Comparison of ENCODE assay signal across 8 cellular contexts in the genomic region with DNA sequence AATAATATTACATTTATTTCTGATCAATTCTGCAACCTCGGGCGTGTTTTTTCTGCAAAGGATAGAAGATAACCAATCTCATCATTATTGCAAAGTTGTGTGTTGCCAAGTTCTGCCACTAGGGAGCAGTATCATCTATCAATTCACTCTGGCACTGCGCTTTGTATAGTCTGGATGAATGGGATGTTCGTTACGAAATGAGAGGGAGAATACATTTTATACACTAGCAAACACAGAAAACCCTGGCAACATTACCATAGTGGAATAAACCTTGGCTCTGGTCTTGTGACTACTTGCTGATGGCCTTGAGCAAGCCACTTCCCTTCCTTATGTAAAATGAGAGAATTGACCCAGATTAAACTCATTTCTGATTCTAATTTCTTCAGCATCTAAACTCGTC.
DNase-seq lines count a peak whose midpoint lies in the region; ATAC-seq, FAIRE-seq and TF ChIP-seq lines count a peak whose summit lies in the region.

No MANE protein-coding gene starts in this region.

- FAIRE-seq in H54 (lab: Jason Lieb, UNC) (no peak), small intestine (lab: Jason Lieb, UNC) (no peak)

- H3K27me3 ChIP-seq in GM06990 (replicated peaks; ENCODE audit: control insufficient read depth, insufficient read depth, low read length), result no peaks in the 10 kb centered on the region
- H3K27me3 ChIP-seq in small intestine (ENCODE audit: control insufficient read depth in 2 of 2, insufficient read depth in 2 of 2, low read length in 2 of 2), result no peaks in the 10 kb centered on the region

- ATAC-seq in GM19023 (IDR thresholded peaks at IDR 0.05; ENCODE audit: unreplicated experiment), result no peak

- H3K36me3 ChIP-seq in GM06990 (ENCODE audit: control insufficient read depth, insufficient read depth, low read length), result no peaks in the 10 kb centered on the region
- H3K36me3 ChIP-seq in small intestine (ENCODE audit: control insufficient read depth in 2 of 2, insufficient read depth in 2 of 2, low read length in 2 of 2), result no peaks in the 10 kb centered on the region

- in situ Hi-C loops in SK-MEL-5 (cut with HindIII; ENCODE audit: low pct_unique_long_range_greater_than_20kb, low sequenced_read_pairs) (no loop called here), astrocyte of the cerebellum (cut with HindIII; ENCODE audit: low sequenced_read_pairs) (no loop called here)

- no peak overlapping the region for H3K27ac ChIP-seq in small intestine (ENCODE audit: low read depth in 1 of 2, low read length in 1 of 2)

- H3K9me3 ChIP-seq in small intestine (ENCODE audit: control insufficient read depth, low read depth), result no peaks in the 10 kb centered on the region

- H3K4me3 ChIP-seq in GM06990 (replicated peaks; ENCODE audit: low read depth, low read length) (no peak overlapping the region), astrocyte of the cerebellum (ENCODE audit: low read depth, low read length) (no peak overlapping the region), small intestine (ENCODE audit: low read depth in 1 of 2, low read length in 2 of 2) (no peak overlapping the region)

- no peak for DNase-seq in GM06990 (ENCODE audit: extremely low read depth, insufficient read length)
- DNase-seq in H54 (ENCODE audit: insufficient read length, low spot score), result peak; percentile 11
- peak; percentile 56 for DNase-seq in M059J (ENCODE audit: low read depth)
- DNase-seq in SK-MEL-5 (ENCODE audit: low read depth, low spot score), result peak; percentile 97
- peak; percentile 56 for DNase-seq in astrocyte of the cerebellum (ENCODE audit: low read depth)
- peak; percentile 35 for DNase-seq in hepatic stellate cell (ENCODE audit: low spot score)
- peak; percentile 64 for DNase-seq in small intestine

- H3K4me1 ChIP-seq in small intestine (ENCODE audit: control insufficient read depth in 2 of 2, insufficient read depth in 1 of 2, low read depth in 1 of 2, low read length in 1 of 2), result no peaks in the 10 kb centered on the region

- TF ChIP-seq CTCF in GM06990 (IDR thresholded peaks at IDR 0.05; ENCODE audit: insufficient read depth, low read length, poor library complexity, severe bottlenecking) (peak; percentile 73), astrocyte of the cerebellum (IDR thresholded peaks at IDR 0.05; ENCODE audit: low read depth, low read length, missing control alignments) (peak; percentile 81)

- 2 to 12% (median 4%) methylated on average over 6 of the region's 6 CpGs for WGBS in small intestine, 3 donors

- no peak for TF ChIP-seq POLR2A in H54 (IDR thresholded peaks at IDR 0.05; ENCODE audit: low read depth, low read length)
